17 cellular contexts compared by ENCODE assay signal in genomic region chr5:172523146-172523745, GRCh38.
"Had no signal": no experiment of that assay in that cellular context is flagged by ENCODE, and none has a peak within 500 bp of the region (broad histone marks: within the 10 kb centered on the region; RNA-seq: fewer than 3 reads in every experiment).

No MANE protein-coding gene starts in this region.

- DNase-seq: activated CD4-positive, alpha-beta T cell treated with anti-CD3 and anti-CD28 coated beads for 4 hours; amniotic stem cell; central memory CD4-positive, alpha-beta T cell; cortex of kidney; effector CD8-positive, alpha-beta T cell; heart left ventricle; SJCRH30; small intestine; stimulated activated CD4-positive, alpha-beta T cell treated with anti-CD3 and anti-CD28 coated beads, Interleukin-4, amount 100 ng/mL, for 4 hours; stimulated activated CD8-positive, alpha-beta memory T cell treated with anti-CD3 and anti-CD28 coated beads, Interleukin-4, amount 100 ng/mL, for 48 hours; stimulated activated naive CD4-positive, alpha-beta T cell treated with Interleukin-2 at 50 U/mL for 16 hours; substantia nigra; T-helper 17 cell; transverse colon had no signal

- H3K9me3 ChIP-seq: SJCRH30 had no signal

- ATAC-seq: activated naive CD4-positive, alpha-beta T cell treated with anti-CD3 and anti-CD28 coated beads, Interleukin-2, amount 50 U/mL, for 72 hours; natural killer cell treated with Interleukin-12 subunit alpha and Interleukin-12 subunit beta and Interleukin-15 and Interleukin-18, amount 100 ng/mL, for 72 hours; T-helper 17 cell; WTC11 had no signal

- H3K36me3 ChIP-seq: heart left ventricle, SJCRH30, transverse colon had no signal

- H3K4me1 ChIP-seq: SJCRH30 had no signal

- H3K27ac ChIP-seq: heart left ventricle, SJCRH30 had no signal

- H3K27me3 ChIP-seq: heart left ventricle, SJCRH30, transverse colon had no signal

- H3K4me3 ChIP-seq: heart left ventricle, SJCRH30, transverse colon had no signal
